ENCODE assay signal across 9 cellular contexts in genomic region chr9:119004618-119004990, GRCh38.
DNase-seq lines count a peak whose midpoint lies in the region; ATAC-seq and TF ChIP-seq lines count a peak whose summit lies in the region.
"Had no signal": no experiment of that assay in that cellular context is flagged by ENCODE, and none has a peak within 500 bp of the region (broad histone marks: within the 10 kb centered on the region; RNA-seq: fewer than 3 reads in every experiment).

No MANE protein-coding gene starts in this region.

- TF ChIP-seq POLR2A in esophagus muscularis mucosa (IDR thresholded peaks at IDR 0.05; ENCODE audit: low read depth), result no peak

- WGBS in esophagus muscularis mucosa, result 53% methylated on average over 2 of the region's 2 CpGs
- whole genome bisulfite sequencing in aorta, 2 donors, result 2 to 9% methylated on average over 2 of the region's 2 CpGs

- TF ChIP-seq CTCF in esophagus muscularis mucosa (IDR thresholded peaks at IDR 0.05), result no peak
- TF ChIP-seq CTCF in mucosa of descending colon (IDR thresholded peaks at IDR 0.05), result no peak

- TF ChIP-seq EP300 in esophagus muscularis mucosa (IDR thresholded peaks at IDR 0.05), result no peak

- H3K9me3 ChIP-seq in esophagus muscularis mucosa, result no peaks in the 10 kb centered on the region
- no peaks in the 10 kb centered on the region for H3K9me3 ChIP-seq in mucosa of descending colon
- H3K9me3 ChIP-seq in aorta (ENCODE audit: control insufficient read depth, low read length), result no peaks in the 10 kb centered on the region

- H3K27ac ChIP-seq in esophagus muscularis mucosa (replicated peaks in 1 of 4) (peak overlapping the region; percentile 48 to 78 (median 72)), aorta (ENCODE audit: low read depth in 1 of 2, low read length in 2 of 2) (peak overlapping the region; percentile 94 to 95)
- H3K27ac ChIP-seq: 22Rv1 had no signal

- intact Hi-C loops in esophagus muscularis mucosa (cut with DNase I), result no loop called here
- intact Hi-C loops in mucosa of descending colon (cut with DNase I, micrococcal nuclease), result no loop called here
- intact Hi-C loops in aorta (cut with DNase I), result loop anchor here (2.0 to 10.0 kb wide), 4 partner anchors 22 to 480 kb away; no protein-coding TSS in a partner anchor

- peak; percentile 56 for DNase-seq in DMS 273 (lab: John Stamatoyannopoulos, UW; ENCODE audit: unreplicated experiment)
- DNase-seq in DMS 273 treated with DMSO at 0.1 percent for 48 hours (lab: John Stamatoyannopoulos, UW), result no peak
- DNase-seq in esophagus muscularis mucosa (ENCODE audit: extremely low spot score), result peak; percentile 94
- DNase-seq in mucosa of descending colon, result peak in 1 of 3 donors; percentile 18
- peak; percentile 76 to 82 for DNase-seq in aorta
- DNase-seq in SIG-M5 treated with dmso at 0.1 percent for 504 hours (lab: John Stamatoyannopoulos, UW; ENCODE audit: unreplicated experiment), result no peak
- no peak for DNase-seq in Kasumi-1 (lab: John Stamatoyannopoulos, UW)
- DNase-seq in NCI-H1105 (lab: John Stamatoyannopoulos, UW), result no peak

- H3K27me3 ChIP-seq in esophagus muscularis mucosa, result no peaks in the 10 kb centered on the region
- H3K27me3 ChIP-seq in aorta (ENCODE audit: control insufficient read depth in 1 of 2, insufficient read depth in 2 of 2, low read length in 1 of 2), result no peaks in the 10 kb centered on the region

- H3K4me1 ChIP-seq in esophagus muscularis mucosa, result peaks cover 5 to 34% (median 24%) of the 10 kb centered on the region in 4 donors
- no peaks in the 10 kb centered on the region for H3K4me1 ChIP-seq in mucosa of descending colon (ENCODE audit: low read depth)
- H3K4me1 ChIP-seq in aorta (ENCODE audit: control insufficient read depth in 1 of 2, insufficient read depth in 2 of 2, low read length in 2 of 2), result peaks cover 0 to 3% of the 10 kb centered on the region in 2 donors

- ATAC-seq in mucosa of descending colon (peak; percentile 17), aorta (ENCODE audit: low FRiP score) (peak; percentile 92)

- H3K4me3 ChIP-seq in esophagus muscularis mucosa (no peak overlapping the region), mucosa of descending colon (no peak overlapping the region), aorta (ENCODE audit: low read length in 2 of 2) (no peak overlapping the region)

- H3K36me3 ChIP-seq in esophagus muscularis mucosa (no peaks in the 10 kb centered on the region), mucosa of descending colon (ENCODE audit: low read depth) (no peaks in the 10 kb centered on the region), aorta (ENCODE audit: control insufficient read depth in 1 of 2, insufficient read depth in 2 of 2, low read length in 1 of 2) (no peaks in the 10 kb centered on the region)

Comparison
In these comparisons a context has a peak if more than half of its experiments do, and no peak if none do; other contexts are left out.
1. DNase-seq: peak in DMS 273 (single experiment), esophagus muscularis mucosa (single experiment) and aorta (2 of 2); none in DMS 273 treated with DMSO at 0.1 percent for 48 hours (single experiment), SIG-M5 treated with dmso at 0.1 percent for 504 hours (single experiment), Kasumi-1 (0 of 2) and NCI-H1105 (single experiment).
2. intact Hi-C loops: an anchor here in aorta (2.0 to 10.0 kb wide); none called in esophagus muscularis mucosa and mucosa of descending colon.